1 cellular context compared by ENCODE assay signal in the genomic region with DNA sequence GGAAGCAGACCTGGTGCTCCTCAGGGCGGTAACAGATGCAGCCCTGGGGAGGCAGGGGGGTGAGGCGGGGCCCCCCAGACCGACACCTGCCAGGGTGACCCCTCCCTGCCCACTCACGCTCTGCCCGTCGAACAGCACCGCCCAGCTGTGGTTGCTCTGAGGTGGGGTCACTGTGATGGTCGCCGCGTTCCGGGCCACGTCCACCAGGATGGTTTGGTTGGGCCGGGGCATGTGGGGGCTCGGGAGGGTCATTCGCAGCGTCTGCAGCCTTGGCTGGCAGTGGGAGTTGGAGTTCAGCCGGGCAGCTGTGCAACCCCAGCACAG.
TF ChIP-seq lines count a peak whose summit lies in the region.

No MANE protein-coding gene starts in this region.

TF ChIP-seq in H1, 55 proteins besides CTCF, POLR2A, EP300 and RAD21:
- TF ChIP-seq RFX5 (IDR thresholded peaks at IDR 0.05; ENCODE audit: borderline replicate concordance, low read depth, low read length) (no peak), NRF1 (IDR thresholded peaks at IDR 0.05; ENCODE audit: low read depth, low read length) (no peak), NANOG (IDR thresholded peaks at IDR 0.05; ENCODE audit: insufficient read depth, low read depth, low read length, poor library complexity, severe bottlenecking) (no peak), ZNF274 (IDR thresholded peaks at IDR 0.05; ENCODE audit: borderline replicate concordance, extremely low read depth, low read length) (no peak), CREB1 (IDR thresholded peaks at IDR 0.05) (no peak), SAP30 (IDR thresholded peaks at IDR 0.05; ENCODE audit: insufficient read depth, insufficient replicate concordance, low read length) (no peak), CTBP2 (IDR thresholded peaks at IDR 0.05; ENCODE audit: borderline replicate concordance, insufficient read depth, insufficient read length, low read length) (no peak), CBX5 (IDR thresholded peaks at IDR 0.05; ENCODE audit: low read depth, low read length) (no peak), ATF3 (IDR thresholded peaks at IDR 0.05; ENCODE audit: insufficient read depth, low read depth, low read length) (no peak), POU5F1 (IDR thresholded peaks at IDR 0.05; ENCODE audit: low read depth, low read length) (no peak), TCF12 (IDR thresholded peaks at IDR 0.05; ENCODE audit: low read depth, low read length) (no peak), BACH1 (IDR thresholded peaks at IDR 0.05; ENCODE audit: low read length) (no peak), BCL11A (IDR thresholded peaks at IDR 0.05; ENCODE audit: low read depth in 2 of 2, low read length in 2 of 2) (no peak)
